Comparison of ENCODE assay signal across 37 cellular contexts in the genomic region with DNA sequence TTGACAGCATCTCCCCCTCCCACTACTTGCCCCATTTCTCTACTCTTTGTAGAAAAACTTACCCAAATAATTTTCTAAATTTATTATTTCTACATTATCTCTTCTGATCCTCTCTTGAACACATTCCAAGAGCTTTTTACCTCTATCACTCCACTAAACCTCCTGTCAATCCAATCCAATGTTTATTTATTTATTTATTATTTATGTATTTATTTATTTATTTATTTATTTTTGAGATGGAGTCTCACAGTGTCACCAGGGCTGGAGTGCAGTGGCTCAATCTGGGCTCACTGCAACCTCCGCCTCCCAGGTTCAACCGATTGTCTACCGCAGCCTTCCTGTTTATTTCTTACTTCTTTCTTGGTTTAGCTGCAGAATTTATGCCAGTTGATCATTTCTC.
"Had no signal": no experiment of that assay in that cellular context is flagged by ENCODE, and none has a peak within 500 bp of the region (broad histone marks: within the 10 kb centered on the region; RNA-seq: fewer than 3 reads in every experiment).

No MANE protein-coding gene starts in this region.

- H3K36me3 ChIP-seq: adrenal gland, brain microvascular endothelial cell, breast epithelium had no signal

- H3K9me3 Mint-ChIP-seq: activated CD4-positive, alpha-beta T cell treated with anti-CD3 and anti-CD28 coated beads, Interleukin-2, amount 10 ng/mL, durations not matched to agents 7 days and 5 days; activated naive CD4-positive, alpha-beta T cell treated with anti-CD3 and anti-CD28 coated beads for 36 hours; activated T-cell treated with anti-CD3 and anti-CD28 coated beads, Interleukin-2, amount 50 U/mL, for 4 hours; activated T-helper 17 cell treated with anti-CD3 and anti-CD28 coated beads, Interleukin-2, amount 50 U/mL, for 72 hours; T-helper 1 cell treated with Interleukin-12 subunit alpha and Interleukin-12 subunit beta and Interleukin-4 antibody, amounts not matched to agents 30 μg/mL and 1 μg/mL, for 36 hours; T-helper 2 cell treated with Interferon-gamma antibody and Interleukin-4, amounts not matched to agents 5 μg/mL and 100 μg/mL, for 36 hours had no signal

- H3K27me3 ChIP-seq: adrenal gland, body of pancreas, brain microvascular endothelial cell, breast epithelium had no signal

- H3K9me3 ChIP-seq: adrenal gland, body of pancreas, breast epithelium had no signal

- DNase-seq: activated CD4-positive, alpha-beta T cell treated with anti-CD3 and anti-CD28 coated beads for 1 hour; activated CD4-positive, alpha-beta T cell treated with anti-CD3 and anti-CD28 coated beads for 36 hours; activated CD4-positive, alpha-beta T cell treated with anti-CD3 and anti-CD28 coated beads for 48 hours; activated CD4-positive, alpha-beta T cell treated with anti-CD3 and anti-CD28 coated beads, Interleukin-2, amount 10 ng/mL, durations not matched to agents 7 days and 5 days; activated CD4-positive, alpha-beta T cell treated with anti-CD3 and anti-CD28 coated beads, Interleukin-2, amount 50 U/mL, for 48 hours; activated CD4-positive, CD25-positive, alpha-beta regulatory T cell; activated CD8-positive, alpha-beta memory T cell treated with anti-CD3 and anti-CD28 coated beads, Interleukin-2, amount 50 U/mL, for 4 hours; activated CD8-positive, alpha-beta T cell treated with anti-CD3 and anti-CD28 coated beads for 36 hours; activated effector memory CD4-positive, alpha-beta T cell treated with anti-CD3 and anti-CD28 coated beads, Interleukin-2, amount 50 U/mL, for 16 hours; activated gamma-delta T cell treated with Interleukin-2 at 50 U/mL for 16 hours; activated naive CD4-positive, alpha-beta T cell; activated naive CD4-positive, alpha-beta T cell treated with anti-CD3 and anti-CD28 coated beads for 36 hours; activated naive CD4-positive, alpha-beta T cell treated with anti-CD3 and anti-CD28 coated beads, Interleukin-2, amount 50 U/mL, for 16 hours; activated naive CD8-positive, alpha-beta T cell treated with anti-CD3 and anti-CD28 coated beads for 36 hours; activated T-cell treated with anti-CD3 and anti-CD28 coated beads for 4 hours; activated T-cell treated with anti-CD3 and anti-CD28 coated beads, Interleukin-2, amount 50 U/mL, for 1 hour; activated T-cell treated with anti-CD3 and anti-CD28 coated beads, Interleukin-2, amount 50 U/mL, for 4 hours; activated T-cell treated with anti-CD3 and anti-CD28 coated beads, Interleukin-2, amount 50 U/mL, for 72 hours; adrenal gland; amniotic stem cell; aorta; body of pancreas; brain microvascular endothelial cell; central memory CD4-positive, alpha-beta T cell; T-helper 1 cell; T-helper 9 cell had no signal

- H3K27ac ChIP-seq: adrenal gland, body of pancreas, brain microvascular endothelial cell, breast epithelium, VCaP had no signal

- H3K4me1 Mint-ChIP-seq: WTC11 had no signal

- ATAC-seq: activated CD4-positive, alpha-beta T cell treated with anti-CD3 and anti-CD28 coated beads for 36 hours; activated CD4-positive, CD25-positive, alpha-beta regulatory T cell treated with anti-CD3 and anti-CD28 coated beads, Interleukin-2, amount 50 U/mL, for 24 hours; activated CD8-positive, alpha-beta T cell treated with anti-CD3 and anti-CD28 coated beads for 36 hours; activated naive CD4-positive, alpha-beta T cell treated with anti-CD3 and anti-CD28 coated beads, Interleukin-2, amount 50 U/mL, for 72 hours; activated T-cell treated with anti-CD3 and anti-CD28 coated beads, Interleukin-2, amount 50 U/mL, for 4 hours; activated T-cell treated with anti-CD3 and anti-CD28 coated beads, Interleukin-2, amount 50 U/mL, for 72 hours; activated T-helper 17 cell treated with anti-CD3 and anti-CD28 coated beads, Interleukin-2, amount 50 U/mL, for 72 hours; body of pancreas; WTC11 had no signal

- H3K36me3 Mint-ChIP-seq: activated naive CD8-positive, alpha-beta T cell treated with anti-CD3 and anti-CD28 coated beads for 36 hours had no signal

- H3K4me3 Mint-ChIP-seq: activated CD4-positive, alpha-beta T cell treated with anti-CD3 and anti-CD28 coated beads for 36 hours; activated CD4-positive, alpha-beta T cell treated with anti-CD3 and anti-CD28 coated beads, Interleukin-2, amount 10 ng/mL, durations not matched to agents 7 days and 5 days; activated CD8-positive, alpha-beta T cell treated with anti-CD3 and anti-CD28 coated beads for 36 hours; activated naive CD4-positive, alpha-beta T cell treated with anti-CD3 and anti-CD28 coated beads for 36 hours; activated naive CD8-positive, alpha-beta T cell treated with anti-CD3 and anti-CD28 coated beads for 36 hours; activated T-cell treated with anti-CD3 and anti-CD28 coated beads, Interleukin-2, amount 50 U/mL, for 4 hours; activated T-cell treated with anti-CD3 and anti-CD28 coated beads, Interleukin-2, amount 50 U/mL, for 72 hours; activated T-helper 1 cell treated with anti-CD3 and anti-CD28 coated beads, Interleukin-12 subunit alpha, Interleukin-12 subunit beta, Interleukin-2, Interleukin-4 antibody, amounts not matched to agents 30 ng/mL and 10 ng/mL and 1 ng/mL, durations not matched to agents 14 hours and 24 hours and 36 hours; activated T-helper 17 cell treated with anti-CD3 and anti-CD28 coated beads, Interleukin-2, amount 50 U/mL, for 72 hours; T-helper 1 cell treated with Interleukin-12 subunit alpha and Interleukin-12 subunit beta and Interleukin-4 antibody, amounts not matched to agents 30 μg/mL and 1 μg/mL, for 36 hours; T-helper 2 cell treated with Interferon-gamma antibody and Interleukin-4, amounts not matched to agents 5 μg/mL and 100 μg/mL, for 36 hours; WTC11 had no signal

- H3K4me1 ChIP-seq: body of pancreas, breast epithelium had no signal

- H3K4me3 ChIP-seq: adrenal gland, body of pancreas, breast epithelium had no signal

- FAIRE-seq: astrocyte, TTC549 had no signal

- H3K27ac Mint-ChIP-seq: activated CD4-positive, alpha-beta T cell treated with anti-CD3 and anti-CD28 coated beads for 36 hours; activated CD4-positive, alpha-beta T cell treated with anti-CD3 and anti-CD28 coated beads, Interleukin-2, amount 10 ng/mL, durations not matched to agents 7 days and 5 days; activated CD8-positive, alpha-beta T cell treated with anti-CD3 and anti-CD28 coated beads for 36 hours; activated naive CD4-positive, alpha-beta T cell treated with anti-CD3 and anti-CD28 coated beads for 36 hours; activated naive CD4-positive, alpha-beta T cell treated with anti-CD3 and anti-CD28 coated beads, Interleukin-2, amount 50 U/mL, for 72 hours; activated naive CD8-positive, alpha-beta T cell treated with anti-CD3 and anti-CD28 coated beads for 36 hours; activated T-cell treated with anti-CD3 and anti-CD28 coated beads, Interleukin-2, amount 50 U/mL, for 72 hours; activated T-helper 1 cell treated with anti-CD3 and anti-CD28 coated beads, Interleukin-12 subunit alpha, Interleukin-12 subunit beta, Interleukin-2, Interleukin-4 antibody, amounts not matched to agents 30 ng/mL and 10 ng/mL and 1 ng/mL, durations not matched to agents 14 hours and 24 hours and 36 hours; activated T-helper 17 cell treated with anti-CD3 and anti-CD28 coated beads, Interleukin-2, amount 50 U/mL, for 72 hours; T-helper 1 cell treated with Interleukin-12 subunit alpha and Interleukin-12 subunit beta and Interleukin-4 antibody, amounts not matched to agents 30 μg/mL and 1 μg/mL, for 36 hours; T-helper 2 cell treated with Interferon-gamma antibody and Interleukin-4, amounts not matched to agents 5 μg/mL and 100 μg/mL, for 36 hours; WTC11 had no signal
